In genomic region chr1:167499657-167500056, GRCh38 we compare ENCODE assay signal across 11 cellular contexts.
DNase-seq lines count a peak whose midpoint lies in the region; ATAC-seq and TF ChIP-seq lines count a peak whose summit lies in the region.
"Had no signal": no experiment of that assay in that cellular context is flagged by ENCODE, and none has a peak within 500 bp of the region (broad histone marks: within the 10 kb centered on the region; RNA-seq: fewer than 3 reads in every experiment).

No MANE protein-coding gene starts in this region.

- peaks cover 100% of the 10 kb centered on the region for H3K4me1 Mint-ChIP-seq in activated T-cell treated with anti-CD3 and anti-CD28 coated beads, Interleukin-2, amount 50 U/mL, for 24 hours (ENCODE audit: low read depth)
- H3K4me1 Mint-ChIP-seq in stimulated activated naive CD8-positive, alpha-beta T cell treated with anti-CD3 and anti-CD28 coated beads, Interleukin-15, Interleukin-2, amounts not matched to agents 100 ng/mL and 50 ng/mL, for 24 hours (ENCODE audit: low read depth): peaks cover 100% of the 10 kb centered on the region

- H3K36me3 ChIP-seq in OCI-LY3 (replicated peaks; ENCODE audit: low read depth, low read length): no peaks in the 10 kb centered on the region
- H3K36me3 ChIP-seq: BE2C had no signal

- no peak overlapping the region for H3K9ac ChIP-seq in OCI-LY3 (ENCODE audit: low read length)

- H3K27ac ChIP-seq in OCI-LY3 (ENCODE audit: low read length): no peak overlapping the region

- H3K9me3 ChIP-seq in OCI-LY3 (ENCODE audit: insufficient read depth, low read length): no peaks in the 10 kb centered on the region
- H3K9me3 ChIP-seq: BE2C had no signal

- peaks cover 40% of the 10 kb centered on the region for H3K4me1 ChIP-seq in OCI-LY3 (ENCODE audit: low read length)
- H3K4me1 ChIP-seq: BE2C had no signal

- H2AFZ ChIP-seq in OCI-LY3 (ENCODE audit: low read depth, low read length): no peak overlapping the region

- H3K9me3 Mint-ChIP-seq in activated T-cell treated with anti-CD3 and anti-CD28 coated beads, Interleukin-2, amount 50 U/mL, for 24 hours: no peaks in the 10 kb centered on the region
- H3K9me3 Mint-ChIP-seq in stimulated activated naive CD8-positive, alpha-beta T cell treated with anti-CD3 and anti-CD28 coated beads, Interleukin-15, Interleukin-2, amounts not matched to agents 100 ng/mL and 50 ng/mL, for 24 hours: no peaks in the 10 kb centered on the region

- H3K27me3 Mint-ChIP-seq in activated T-cell treated with anti-CD3 and anti-CD28 coated beads, Interleukin-2, amount 50 U/mL, for 24 hours: no peaks in the 10 kb centered on the region
- H3K27me3 Mint-ChIP-seq in stimulated activated naive CD8-positive, alpha-beta T cell treated with anti-CD3 and anti-CD28 coated beads, Interleukin-15, Interleukin-2, amounts not matched to agents 100 ng/mL and 50 ng/mL, for 24 hours: no peaks in the 10 kb centered on the region

- H3K4me2 ChIP-seq in OCI-LY3 (ENCODE audit: low read length): peak overlapping the region; percentile 78

- peak overlapping the region; percentile 46 for H3K4me3 ChIP-seq in OCI-LY3 (ENCODE audit: low read length)

- peak; percentile 93 for ATAC-seq in HG02885 (IDR thresholded peaks at IDR 0.05; ENCODE audit: poor library complexity, unreplicated experiment)

- peak; percentile 44 for DNase-seq in activated T-cell treated with anti-CD3 and anti-CD28 coated beads, Interleukin-2, amount 50 U/mL, for 24 hours
- no peak for DNase-seq in activated T-cell treated with anti-CD3 and anti-CD28 coated beads for 4 hours
- no peak for DNase-seq in NCI-H187 (lab: John Stamatoyannopoulos, UW)
- DNase-seq in NCI-H146 treated with DMSO at 0.1 percent for 48 hours (lab: John Stamatoyannopoulos, UW; ENCODE audit: unreplicated experiment): no peak
- DNase-seq in activated gamma-delta T cell (lab: John Stamatoyannopoulos, UW): no peak
- DNase-seq: amygdala, BE2C, NCI-H2029 treated with DMSO at 0.1 percent for 48 hours had no signal

- peaks cover 81% of the 10 kb centered on the region for H3K27me3 ChIP-seq in OCI-LY3 (ENCODE audit: low read depth, low read length)
- H3K27me3 ChIP-seq: BE2C had no signal

- H3K36me3 Mint-ChIP-seq in activated T-cell treated with anti-CD3 and anti-CD28 coated beads, Interleukin-2, amount 50 U/mL, for 24 hours (ENCODE audit: low read depth): peaks cover 91% of the 10 kb centered on the region
- H3K36me3 Mint-ChIP-seq in stimulated activated naive CD8-positive, alpha-beta T cell treated with anti-CD3 and anti-CD28 coated beads, Interleukin-15, Interleukin-2, amounts not matched to agents 100 ng/mL and 50 ng/mL, for 24 hours (ENCODE audit: low read depth): peaks cover 80% of the 10 kb centered on the region

- no peak for TF ChIP-seq CTCF in OCI-LY3 (IDR thresholded peaks at IDR 0.05; ENCODE audit: low read depth, low read length)

- H3K79me2 ChIP-seq in OCI-LY3 (ENCODE audit: low read length): no peaks in the 10 kb centered on the region

- peak overlapping the region; percentile 74 for H3K4me3 Mint-ChIP-seq in activated T-cell treated with anti-CD3 and anti-CD28 coated beads, Interleukin-2, amount 50 U/mL, for 24 hours
- peak overlapping the region; percentile 38 for H3K4me3 Mint-ChIP-seq in stimulated activated naive CD8-positive, alpha-beta T cell treated with anti-CD3 and anti-CD28 coated beads, Interleukin-15, Interleukin-2, amounts not matched to agents 100 ng/mL and 50 ng/mL, for 24 hours

- H3K27ac Mint-ChIP-seq in activated T-cell treated with anti-CD3 and anti-CD28 coated beads, Interleukin-2, amount 50 U/mL, for 24 hours: peak overlapping the region; percentile 99
- H3K27ac Mint-ChIP-seq in stimulated activated naive CD8-positive, alpha-beta T cell treated with anti-CD3 and anti-CD28 coated beads, Interleukin-15, Interleukin-2, amounts not matched to agents 100 ng/mL and 50 ng/mL, for 24 hours: peak overlapping the region; percentile 97

- H4K20me1 ChIP-seq in OCI-LY3 (ENCODE audit: insufficient read depth, low read length): peaks cover 23% of the 10 kb centered on the region; the same call in 1 of the 2 replicates
